8 cellular contexts compared by ENCODE assay signal in genomic region chr7:38349869-38350583, GRCh38.
DNase-seq lines count a peak whose midpoint lies in the region; ATAC-seq and TF ChIP-seq lines count a peak whose summit lies in the region.
"Not testable (repeated sequence)": the region's sequence is repeated elsewhere in the genome, so short reads cannot be mapped to it uniquely, and the experiment has no call there.

No MANE protein-coding gene starts in this region.

- TF ChIP-seq CTCF in HFFc6 (IDR thresholded peaks at IDR 0.05), result peak; percentile 59
- TF ChIP-seq CTCF in smooth muscle cell (IDR thresholded peaks at IDR 0.05; ENCODE audit: borderline replicate concordance, insufficient read depth, poor library complexity, severe bottlenecking), result peak; percentile 23

- H3K27me3 Mint-ChIP-seq in HFFc6 (ENCODE audit: insufficient read depth), result not testable (repeated sequence)

- not testable (repeated sequence) for H3K4me1 ChIP-seq in smooth muscle cell (ENCODE audit: low read depth)

- H3F3A ChIP-seq in smooth muscle cell (ENCODE audit: low read depth), result not testable (repeated sequence)

- not testable (repeated sequence) for H3K4me1 Mint-ChIP-seq in HFFc6 (ENCODE audit: low read depth)

- not testable (repeated sequence) for H3K27me3 ChIP-seq in smooth muscle cell (ENCODE audit: low read depth)

- WGBS in smooth muscle cell (ENCODE audit: low lambda C conversion rate), result 75% methylated on average over 6 of the region's 6 CpGs

- not testable (repeated sequence) for H2AFZ ChIP-seq in smooth muscle cell (ENCODE audit: low read depth)

- not testable (repeated sequence) for H3K27ac Mint-ChIP-seq in HFFc6

- H3K4me3 Mint-ChIP-seq in HFFc6, result peak overlapping the region; percentile 23; the same call in 1 of the 2 replicates

- H3K27ac ChIP-seq in smooth muscle cell (ENCODE audit: low read depth), result not testable (repeated sequence)

- H4K20me1 ChIP-seq in smooth muscle cell (ENCODE audit: low read depth), result not testable (repeated sequence)

- H3K36me3 Mint-ChIP-seq in HFFc6 (ENCODE audit: low read depth), result not testable (repeated sequence)

- not testable (repeated sequence) for H3K79me2 ChIP-seq in smooth muscle cell (ENCODE audit: low read depth)

- not testable (repeated sequence) for H3K9me3 Mint-ChIP-seq in HFFc6

- H3K4me3 ChIP-seq in smooth muscle cell, result not testable (repeated sequence)

- H3K36me3 ChIP-seq in smooth muscle cell (ENCODE audit: low read depth), result not testable (repeated sequence)

- H3K4me2 ChIP-seq in smooth muscle cell, result not testable (repeated sequence)

- ATAC-seq in GM18868 (IDR thresholded peaks at IDR 0.05; ENCODE audit: unreplicated experiment) (peak; percentile 68), HG03575 (IDR thresholded peaks at IDR 0.05; ENCODE audit: extremely low read depth, insufficient number of reproducible peaks, low FRiP score, unreplicated experiment) (peak; percentile 64)

- DNase-seq in CD1c-positive myeloid dendritic cell (ENCODE audit: extremely low spot score) (peak; percentile 84), HFFc6 (peak; percentile 34), SKM-1 (lab: John Stamatoyannopoulos, UW; ENCODE audit: unreplicated experiment) (peak; percentile 50), glomerular visceral epithelial cell (ENCODE audit: extremely low spot score) (peak; percentile 30)
- peak; percentile 87 for DNase-seq in activated effector memory CD4-positive, alpha-beta T cell treated with anti-CD3 and anti-CD28 coated beads, Interleukin-2, amount 50 U/mL, for 16 hours
- DNase-seq in smooth muscle cell (lab: John Stamatoyannopoulos, UW; ENCODE audit: unreplicated experiment), result not testable (repeated sequence)

- not testable (repeated sequence) for H3K9ac ChIP-seq in smooth muscle cell (ENCODE audit: low read depth)

- H3K9me3 ChIP-seq in smooth muscle cell (replicated peaks; ENCODE audit: low read depth), result not testable (repeated sequence)
